ENCODE assay signal across 8 cellular contexts in genomic region chr6:7050911-7051779, GRCh38. TPM values are rescaled to one million over a fixed set of nuclear protein-coding genes. Genes with fewer than 3 reads are reported as not detected.
A peak's percentile ranks its signal among the peaks of the same experiment; 100 is the strongest.
DNase-seq lines count a peak whose midpoint lies in the region; ATAC-seq and TF ChIP-seq lines count a peak whose summit lies in the region.

No MANE protein-coding gene starts in this region.

- peak overlapping the region; percentile 79 to 80 for H3K4me3 ChIP-seq in duodenal mucosa (ENCODE audit: low read depth in 1 of 2, low read length in 2 of 2)
- peak overlapping the region; percentile 52 to 65 (median 59) for H3K4me3 ChIP-seq in right lobe of liver
- peak overlapping the region; percentile 55 to 72 (median 67) for H3K4me3 ChIP-seq in stomach

- peak; percentile 67 for DNase-seq in activated CD8-positive, alpha-beta memory T cell treated with anti-CD3 and anti-CD28 coated beads for 24 hours
- no peak for DNase-seq in activated CD8-positive, alpha-beta memory T cell treated with anti-CD3 and anti-CD28 coated beads, Interleukin-2, amount 50 U/mL, for 4 hours
- DNase-seq in HuH-7 (ENCODE audit: low spot score) (peak; percentile 39), UCSD-AML1 (lab: John Stamatoyannopoulos, UW; ENCODE audit: unreplicated experiment) (peak; percentile 59), right lobe of liver (peak; percentile 62 to 69 (median 63)), stomach (peak; percentile 75), NCI-H446 (lab: John Stamatoyannopoulos, UW) (no peak)

- H3K9me3 ChIP-seq in duodenal mucosa (ENCODE audit: control insufficient read depth in 1 of 2, low read length in 2 of 2) (no peaks in the 10 kb centered on the region), right lobe of liver (no peaks in the 10 kb centered on the region), stomach (no peaks in the 10 kb centered on the region)

- TF ChIP-seq CTCF in right lobe of liver (IDR thresholded peaks at IDR 0.05) (no peak), stomach (IDR thresholded peaks at IDR 0.05) (no peak)

- peak; percentile 70 to 73 (median 72) for ATAC-seq in right lobe of liver

- peak overlapping the region; percentile 86 for H3K27ac ChIP-seq in duodenal mucosa (ENCODE audit: low read depth, low read length)
- peak overlapping the region; percentile 65 to 85 (median 77) for H3K27ac ChIP-seq in right lobe of liver
- H3K27ac ChIP-seq in stomach, result peak overlapping the region; percentile 87 to 99 (median 94)

- no peaks in the 10 kb centered on the region for H3K27me3 ChIP-seq in duodenal mucosa (ENCODE audit: control insufficient read depth in 1 of 2, insufficient read depth in 2 of 2, low read length in 2 of 2)
- H3K27me3 ChIP-seq in right lobe of liver, result no peaks in the 10 kb centered on the region
- H3K27me3 ChIP-seq in stomach, result no peaks in the 10 kb centered on the region

- H3K36me3 ChIP-seq in duodenal mucosa (ENCODE audit: control insufficient read depth in 1 of 2, insufficient read depth in 2 of 2, low read length in 2 of 2) (no peaks in the 10 kb centered on the region), right lobe of liver (no peaks in the 10 kb centered on the region), stomach (no peaks in the 10 kb centered on the region)

- 5% methylated on average over 27 of the region's 67 CpGs for WGBS in right lobe of liver (ENCODE audit: insufficient coverage, low coverage, low lambda C conversion rate, missing lambda C conversion rate)
- 6 to 49% (median 8%) methylated on average over 8 to 67 of the region's 67 CpGs for WGBS in stomach, 5 donors

- TF ChIP-seq POLR2A in right lobe of liver (IDR thresholded peaks at IDR 0.05), result peak; percentile 14
- no peak for TF ChIP-seq POLR2A in stomach (IDR thresholded peaks at IDR 0.05)

- intact Hi-C loops in right lobe of liver (cut with DNase I) (no loop called here), stomach (cut with DNase I; ENCODE audit: low total_unique reads) (no loop called here)

- no peak for TF ChIP-seq EP300 in stomach (IDR thresholded peaks at IDR 0.05)

- H3K4me1 ChIP-seq in duodenal mucosa (ENCODE audit: control insufficient read depth in 1 of 2, insufficient read depth in 2 of 2, low read length in 2 of 2) (peaks cover 0 to 16% of the 10 kb centered on the region in 2 donors), right lobe of liver (peaks cover 0 to 19% (median 0%) of the 10 kb centered on the region in 4 donors), stomach (peaks cover 13 to 30% (median 25%) of the 10 kb centered on the region in 4 donors)

- peak overlapping the region; percentile 76 to 77 for H3K9ac ChIP-seq in duodenal mucosa (ENCODE audit: low read depth in 1 of 2, low read length in 2 of 2)

RNA-seq across cellular contexts. Expression of gene RREB1, which starts 56.6 kb away (rescaled TPM):
- total RNA-seq in right lobe of liver, result 10 to 100 TPM; 28.7 to 46.3 (median 39.6) TPM
- total RNA-seq in stomach, result 100 to 1,000 TPM in 1 of 5 donors, 10 to 100 TPM in 4; 39.7 to 125 (median 61.8) TPM
- 1 to 10 TPM; 4.0 to 8.2 (median 5.2) TPM for polyA plus RNA-seq in stomach

Comparison
In these comparisons a context has a peak if more than half of its experiments do, and no peak if none do; other contexts are left out.
1. DNase-seq: peak in activated CD8-positive, alpha-beta memory T cell treated with anti-CD3 and anti-CD28 coated beads for 24 hours (single experiment), HuH-7 (single experiment), UCSD-AML1 (single experiment), right lobe of liver (3 of 3) and stomach (single experiment); none in activated CD8-positive, alpha-beta memory T cell treated with anti-CD3 and anti-CD28 coated beads, Interleukin-2, amount 50 U/mL, for 4 hours (single experiment) and NCI-H446 (0 of 2).
2. Peak in every context shown above with its lines, with median percentiles within 50 percentile points of each other: H3K27ac ChIP-seq and H3K4me3 ChIP-seq.